1 cellular context compared by ENCODE assay signal in the genomic region with DNA sequence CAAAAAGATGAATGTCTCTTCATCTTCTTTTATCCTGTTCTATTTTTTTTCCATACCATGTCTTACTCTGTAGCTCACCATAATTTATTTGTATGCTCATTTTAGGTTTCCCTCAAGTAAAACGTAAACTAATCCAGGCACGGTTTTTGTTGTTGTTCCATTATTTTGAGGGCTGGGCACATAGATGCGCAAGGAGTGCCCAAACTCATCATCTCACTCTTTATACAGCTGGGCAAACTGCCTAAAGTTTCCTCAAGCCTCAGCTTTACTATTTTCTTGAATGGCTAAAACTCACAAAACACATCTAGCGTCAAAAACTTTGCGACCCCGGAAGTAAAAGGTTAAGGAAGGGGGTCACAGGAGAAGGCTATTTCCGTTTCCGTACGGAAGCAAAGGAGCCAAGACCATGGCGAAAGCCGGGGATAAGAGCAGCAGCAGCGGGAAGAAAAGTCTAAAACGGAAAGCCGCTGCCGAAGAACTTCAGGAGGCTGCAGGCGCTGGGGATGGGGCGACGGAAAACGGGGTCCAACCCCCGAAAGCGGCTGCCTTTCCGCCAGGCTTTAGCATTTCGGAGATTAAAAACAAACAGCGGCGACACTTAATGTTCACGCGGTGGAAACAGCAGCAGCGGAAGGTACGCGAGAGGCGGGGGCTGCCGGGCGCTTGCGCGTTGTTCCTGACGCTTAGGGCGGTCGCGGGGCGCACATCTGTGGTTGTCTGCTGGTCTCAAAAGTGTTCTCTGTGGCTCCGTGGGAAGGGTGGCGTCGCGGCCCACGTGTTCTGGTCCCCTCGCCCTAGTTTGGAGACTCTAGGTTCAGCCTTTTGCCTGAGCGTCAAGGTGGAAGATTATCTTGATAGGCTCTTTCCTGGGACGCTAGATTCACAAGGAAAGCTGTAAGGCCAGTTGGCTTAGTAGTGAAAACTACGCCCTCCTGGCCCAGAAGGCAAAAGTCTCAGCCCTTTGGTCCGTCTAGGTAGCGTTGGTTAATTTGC.
TF ChIP-seq lines count a peak whose summit lies in the region.

A gene with protein sequence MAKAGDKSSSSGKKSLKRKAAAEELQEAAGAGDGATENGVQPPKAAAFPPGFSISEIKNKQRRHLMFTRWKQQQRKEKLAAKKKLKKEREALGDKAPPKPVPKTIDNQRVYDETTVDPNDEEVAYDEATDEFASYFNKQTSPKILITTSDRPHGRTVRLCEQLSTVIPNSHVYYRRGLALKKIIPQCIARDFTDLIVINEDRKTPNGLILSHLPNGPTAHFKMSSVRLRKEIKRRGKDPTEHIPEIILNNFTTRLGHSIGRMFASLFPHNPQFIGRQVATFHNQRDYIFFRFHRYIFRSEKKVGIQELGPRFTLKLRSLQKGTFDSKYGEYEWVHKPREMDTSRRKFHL (plus strand): TSS at position 391 of the 993 bp plus-strand sequence. CDS start 16 bp downstream, at position 407.

TF ChIP-seq in SK-N-SH, 30 proteins besides CTCF, POLR2A, EP300 and RAD21 (continued from another document):
- TF ChIP-seq USF1 (IDR thresholded peaks at IDR 0.05; ENCODE audit: borderline replicate concordance, low read depth) (no peak), FOSL2 (IDR thresholded peaks at IDR 0.05; ENCODE audit: borderline replicate concordance, low read depth) (no peak), MEF2A (IDR thresholded peaks at IDR 0.05; ENCODE audit: borderline replicate concordance, low read depth) (no peak), YY1 (IDR thresholded peaks at IDR 0.05; ENCODE audit: low read depth) (peak; percentile 86), POLR2AphosphoS5 (IDR thresholded peaks at IDR 0.05; ENCODE audit: low read depth, low read length) (peak; percentile 95), GABPA (IDR thresholded peaks at IDR 0.05; ENCODE audit: low read depth) (peak; percentile 99), CHD2 (IDR thresholded peaks at IDR 0.05; ENCODE audit: low read length, partially characterized antibody) (peak; percentile 58), NFIC (IDR thresholded peaks at IDR 0.05; ENCODE audit: borderline replicate concordance) (no peak), NRF1 (IDR thresholded peaks at IDR 0.05; ENCODE audit: low read depth, low read length) (peak; percentile 69), USF2 (IDR thresholded peaks at IDR 0.05; ENCODE audit: borderline replicate concordance, low read depth, low read length) (no peak), GATA2 (CRISPR knock-in tag; IDR thresholded peaks at IDR 0.05) (no peak), TAF1 (IDR thresholded peaks at IDR 0.05; ENCODE audit: borderline replicate concordance, low read depth, low read length) (peak; percentile 89), FOXJ3 (CRISPR knock-in tag; IDR thresholded peaks at IDR 0.05) (no peak), SIN3A (IDR thresholded peaks at IDR 0.05; ENCODE audit: borderline replicate concordance, low read depth, low read length) (peak; percentile 20; the same call in 1 of the 2 replicates), MAX (IDR thresholded peaks at IDR 0.05; ENCODE audit: low read depth) (peak; percentile 77), TCF12 (IDR thresholded peaks at IDR 0.05) (peak; percentile 24; the same call in 1 of the 2 replicates), EZH2phosphoT487 (IDR thresholded peaks at IDR 0.05; ENCODE audit: borderline replicate concordance, low read depth) (no peak), RXRA (IDR thresholded peaks at IDR 0.05; ENCODE audit: borderline replicate concordance, low read depth) (no peak), ELF1 (IDR thresholded peaks at IDR 0.05) (peak; percentile 94), JUND (IDR thresholded peaks at IDR 0.05) (no peak), MXI1 (IDR thresholded peaks at IDR 0.05; ENCODE audit: low read depth, low read length) (peak; percentile 90)
- TF ChIP-seq, protein P1, sequence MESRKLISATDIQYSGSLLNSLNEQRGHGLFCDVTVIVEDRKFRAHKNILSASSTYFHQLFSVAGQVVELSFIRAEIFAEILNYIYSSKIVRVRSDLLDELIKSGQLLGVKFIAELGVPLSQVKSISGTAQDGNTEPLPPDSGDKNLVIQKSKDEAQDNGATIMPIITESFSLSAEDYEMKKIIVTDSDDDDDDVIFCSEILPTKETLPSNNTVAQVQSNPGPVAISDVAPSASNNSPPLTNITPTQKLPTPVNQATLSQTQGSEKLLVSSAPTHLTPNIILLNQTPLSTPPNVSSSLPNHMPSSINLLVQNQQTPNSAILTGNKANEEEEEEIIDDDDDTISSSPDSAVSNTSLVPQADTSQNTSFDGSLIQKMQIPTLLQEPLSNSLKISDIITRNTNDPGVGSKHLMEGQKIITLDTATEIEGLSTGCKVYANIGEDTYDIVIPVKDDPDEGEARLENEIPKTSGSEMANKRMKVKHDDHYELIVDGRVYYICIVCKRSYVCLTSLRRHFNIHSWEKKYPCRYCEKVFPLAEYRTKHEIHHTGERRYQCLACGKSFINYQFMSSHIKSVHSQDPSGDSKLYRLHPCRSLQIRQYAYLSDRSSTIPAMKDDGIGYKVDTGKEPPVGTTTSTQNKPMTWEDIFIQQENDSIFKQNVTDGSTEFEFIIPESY (IDR thresholded peaks at IDR 0.05; ENCODE audit: borderline replicate concordance, low read depth): peak; percentile 67
- TF ChIP-seq, protein P2, sequence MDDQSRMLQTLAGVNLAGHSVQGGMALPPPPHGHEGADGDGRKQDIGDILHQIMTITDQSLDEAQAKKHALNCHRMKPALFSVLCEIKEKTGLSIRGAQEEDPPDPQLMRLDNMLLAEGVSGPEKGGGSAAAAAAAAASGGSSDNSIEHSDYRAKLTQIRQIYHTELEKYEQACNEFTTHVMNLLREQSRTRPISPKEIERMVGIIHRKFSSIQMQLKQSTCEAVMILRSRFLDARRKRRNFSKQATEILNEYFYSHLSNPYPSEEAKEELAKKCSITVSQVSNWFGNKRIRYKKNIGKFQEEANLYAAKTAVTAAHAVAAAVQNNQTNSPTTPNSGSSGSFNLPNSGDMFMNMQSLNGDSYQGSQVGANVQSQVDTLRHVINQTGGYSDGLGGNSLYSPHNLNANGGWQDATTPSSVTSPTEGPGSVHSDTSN (IDR thresholded peaks at IDR 0.05): no peak
